Comparison of ENCODE assay signal across 8 cellular contexts in genomic region chr3:20185733-20186599, GRCh38. TPM values are rescaled to one million over a fixed set of nuclear protein-coding genes. Genes with fewer than 3 reads are reported as not detected.
DNase-seq lines count a peak whose midpoint lies in the region; ATAC-seq and TF ChIP-seq lines count a peak whose summit lies in the region.

SGO1 (minus strand) TSS chr3:20186206; CDS start chr3:20184027, 2,179 bp downstream.

- H3K9me3 ChIP-seq in left lung, result no peaks in the 10 kb centered on the region

- intact Hi-C loops in left lung (cut with DNase I), result loop anchor here in 1 of 2 donors (10.0 kb wide), 1 partner anchor 71 kb away; no protein-coding TSS in a partner anchor

- peak within 1 kb of the TSS; percentile 89 for H3K27ac ChIP-seq in C4-2B
- H3K27ac ChIP-seq in left lung, result peak within 1 kb of the TSS; percentile 91 to 95

- peak within 1 kb of the TSS; percentile 76 for H3K4me3 ChIP-seq in left lung

- H3K4me1 ChIP-seq in left lung, result peaks cover 0 to 18% of the 10 kb centered on the region in 2 donors

- DNase-seq in NCI-H748 (lab: John Stamatoyannopoulos, UW; ENCODE audit: unreplicated experiment) (peak; percentile 96), dermis microvascular lymphatic vessel endothelial cell (ENCODE audit: low read depth in 2 of 2) (peak; percentile 94 to 98), left lung (peak; percentile 99 to 100)
- DNase-seq in activated CD4-positive, alpha-beta T cell treated with anti-CD3 and anti-CD28 coated beads, Interleukin-2, amount 50 U/mL, for 1 hour, result peak; percentile 100
- DNase-seq in stimulated activated CD4-positive, alpha-beta T cell treated with anti-CD3 and anti-CD28 coated beads, Interleukin-2, amount 100 ng/mL, for 48 hours, result peak; percentile 98 to 99

- H3K27me3 ChIP-seq in left lung, result no peaks in the 10 kb centered on the region

- ATAC-seq in GM19372 (IDR thresholded peaks at IDR 0.05; ENCODE audit: low read depth, unreplicated experiment), result peak; percentile 87
- peak; percentile 98 for ATAC-seq in HG03521 (IDR thresholded peaks at IDR 0.05; ENCODE audit: unreplicated experiment)
- ATAC-seq in left lung, result peak; percentile 100

- no peaks in the 10 kb centered on the region for H3K36me3 ChIP-seq in left lung

- TF ChIP-seq CTCF in C4-2B (conservative IDR thresholded peaks at IDR 0.05) (no peak), left lung (IDR thresholded peaks at IDR 0.05) (no peak)

RNA-seq across cellular contexts. Expression of gene SGO1, which starts in this region (rescaled TPM):
- total RNA-seq in dermis microvascular lymphatic vessel endothelial cell, result 1.8 and 3.7 TPM in 2 replicates
- total RNA-seq in left lung, result 1 to 10 TPM; 2.7 to 3.3 TPM

Comparison
In these comparisons a context has a peak if more than half of its experiments do, and no peak if none do; other contexts are left out.
1. Peak in every context shown above with its lines: DNase-seq, ATAC-seq, H3K4me3 ChIP-seq and H3K27ac ChIP-seq.